In the genomic region with DNA sequence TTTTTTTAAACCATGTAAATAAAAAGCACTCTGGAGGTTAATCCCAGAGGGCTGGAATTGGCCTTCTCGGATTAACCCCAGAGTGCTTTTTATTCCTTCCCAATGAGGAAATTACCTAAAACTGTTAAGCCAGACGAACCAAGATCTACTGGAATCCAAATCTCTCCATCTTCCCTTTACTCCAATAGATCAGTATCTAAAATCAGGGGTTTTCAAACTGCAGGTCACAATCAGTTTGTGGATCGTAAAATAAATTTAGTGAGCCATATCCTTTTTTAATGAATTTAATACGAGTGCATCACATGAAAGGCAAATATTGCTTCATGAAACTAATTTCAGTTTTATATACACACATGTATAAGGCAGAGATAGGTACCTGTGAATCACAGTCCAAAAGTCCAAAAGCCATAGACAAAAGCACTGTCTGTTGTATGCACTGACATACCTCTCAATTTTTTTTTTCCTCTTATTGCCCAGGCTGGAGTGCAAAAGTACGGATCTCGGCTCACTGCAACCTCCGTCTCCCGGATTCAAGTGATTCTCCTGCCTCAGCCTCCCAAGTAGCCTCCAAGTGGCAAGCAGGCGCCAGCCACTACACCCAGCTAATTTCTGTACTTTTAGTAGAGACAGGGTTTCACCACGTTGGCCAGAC, we compare ENCODE assay signal across 1 cellular context.
TF ChIP-seq lines count a peak whose summit lies in the region.

No MANE protein-coding gene starts in this region.

TF ChIP-seq in HepG2, 621 proteins besides CTCF, POLR2A, EP300 and RAD21 (continued from another document and continues in another):
- TF ChIP-seq, protein P1, sequence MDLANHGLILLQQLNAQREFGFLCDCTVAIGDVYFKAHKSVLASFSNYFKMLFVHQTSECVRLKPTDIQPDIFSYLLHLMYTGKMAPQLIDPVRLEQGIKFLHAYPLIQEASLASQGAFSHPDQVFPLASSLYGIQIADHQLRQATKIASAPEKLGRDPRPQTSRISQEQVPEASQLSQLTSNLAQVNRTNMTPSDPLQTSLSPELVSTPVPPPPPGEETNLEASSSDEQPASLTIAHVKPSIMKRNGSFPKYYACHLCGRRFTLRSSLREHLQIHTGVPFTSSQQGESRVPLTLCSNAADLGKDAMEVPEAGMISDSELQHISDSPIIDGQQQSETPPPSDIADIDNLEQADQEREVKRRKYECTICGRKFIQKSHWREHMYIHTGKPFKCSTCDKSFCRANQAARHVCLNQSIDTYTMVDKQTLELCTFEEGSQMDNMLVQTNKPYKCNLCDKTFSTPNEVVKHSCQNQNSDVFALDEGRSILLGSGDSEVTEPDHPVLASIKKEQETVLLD (CRISPR knock-in tag; IDR thresholded peaks at IDR 0.05; ENCODE audit: low read depth), result no peak
- TF ChIP-seq ZNF674 (CRISPR knock-in tag; IDR thresholded peaks at IDR 0.05; ENCODE audit: low read depth) (no peak), MTA3 (CRISPR knock-in tag; IDR thresholded peaks at IDR 0.05) (no peak), NR2F6 (IDR thresholded peaks at IDR 0.05) (no peak), NR2F6 (CRISPR knock-in tag; IDR thresholded peaks at IDR 0.05) (peak; percentile 42; the same call in 1 of the 2 replicates), MAFK (conservative IDR thresholded peaks at IDR 0.05 in 1 of 2, IDR thresholded peaks at IDR 0.05 in 1 of 2; ENCODE audit: low read length in 2 of 2) (no peak), NFE2 (CRISPR knock-in tag; IDR thresholded peaks at IDR 0.05) (no peak), REXO4 (CRISPR knock-in tag; IDR thresholded peaks at IDR 0.05; ENCODE audit: borderline replicate concordance) (no peak), SRSF4 (IDR thresholded peaks at IDR 0.05; ENCODE audit: low read depth, low read length, poor library complexity, severe bottlenecking) (no peak), NFYB (CRISPR knock-in tag; IDR thresholded peaks at IDR 0.05) (no peak), NPAS2 (CRISPR knock-in tag; IDR thresholded peaks at IDR 0.05; ENCODE audit: borderline replicate concordance) (no peak), ZNF547 (CRISPR knock-in tag; IDR thresholded peaks at IDR 0.05) (no peak), NCOA2 (CRISPR knock-in tag; IDR thresholded peaks at IDR 0.05) (peak; percentile 34; the same call in 1 of the 2 replicates), ZBTB7B (CRISPR knock-in tag; IDR thresholded peaks at IDR 0.05) (no peak), ZNF841 (CRISPR knock-in tag; IDR thresholded peaks at IDR 0.05; ENCODE audit: borderline replicate concordance) (no peak), ZNF205 (CRISPR knock-in tag; IDR thresholded peaks at IDR 0.05) (no peak), ZNF768 (CRISPR knock-in tag; IDR thresholded peaks at IDR 0.05) (no peak), PRPF4 (IDR thresholded peaks at IDR 0.05; ENCODE audit: low read depth, low read length, poor library complexity, severe bottlenecking) (no peak), XBP1 (CRISPR knock-in tag; IDR thresholded peaks at IDR 0.05) (no peak), ZNF253 (CRISPR knock-in tag; IDR thresholded peaks at IDR 0.05; ENCODE audit: borderline replicate concordance) (no peak), AHR (CRISPR knock-in tag; IDR thresholded peaks at IDR 0.05) (no peak), ELF3 (CRISPR knock-in tag; IDR thresholded peaks at IDR 0.05) (peak; percentile 60), TP53 (CRISPR knock-in tag; conservative IDR thresholded peaks at IDR 0.05) (no peak), AGO1 (IDR thresholded peaks at IDR 0.05; ENCODE audit: low read depth, low read length, poor library complexity, severe bottlenecking) (no peak), EED (CRISPR knock-in tag; IDR thresholded peaks at IDR 0.05) (no peak), ZNF746 (CRISPR knock-in tag; IDR thresholded peaks at IDR 0.05) (no peak), GATAD1 (CRISPR knock-in tag; IDR thresholded peaks at IDR 0.05) (no peak), NFIB (CRISPR knock-in tag; IDR thresholded peaks at IDR 0.05; ENCODE audit: borderline replicate concordance) (no peak), ZNF430 (CRISPR knock-in tag; IDR thresholded peaks at IDR 0.05) (no peak), ZSCAN29 (CRISPR knock-in tag; conservative IDR thresholded peaks at IDR 0.05) (0 out of 2 replicates have a peak, but pooled peaks have one; percentile 60), TEAD3 (CRISPR knock-in tag; optimal IDR thresholded peaks at IDR 0.05; ENCODE audit: borderline replicate concordance) (peak; percentile 62), ZNF20 (CRISPR knock-in tag; IDR thresholded peaks at IDR 0.05) (no peak)
- TF ChIP-seq, protein P2, sequence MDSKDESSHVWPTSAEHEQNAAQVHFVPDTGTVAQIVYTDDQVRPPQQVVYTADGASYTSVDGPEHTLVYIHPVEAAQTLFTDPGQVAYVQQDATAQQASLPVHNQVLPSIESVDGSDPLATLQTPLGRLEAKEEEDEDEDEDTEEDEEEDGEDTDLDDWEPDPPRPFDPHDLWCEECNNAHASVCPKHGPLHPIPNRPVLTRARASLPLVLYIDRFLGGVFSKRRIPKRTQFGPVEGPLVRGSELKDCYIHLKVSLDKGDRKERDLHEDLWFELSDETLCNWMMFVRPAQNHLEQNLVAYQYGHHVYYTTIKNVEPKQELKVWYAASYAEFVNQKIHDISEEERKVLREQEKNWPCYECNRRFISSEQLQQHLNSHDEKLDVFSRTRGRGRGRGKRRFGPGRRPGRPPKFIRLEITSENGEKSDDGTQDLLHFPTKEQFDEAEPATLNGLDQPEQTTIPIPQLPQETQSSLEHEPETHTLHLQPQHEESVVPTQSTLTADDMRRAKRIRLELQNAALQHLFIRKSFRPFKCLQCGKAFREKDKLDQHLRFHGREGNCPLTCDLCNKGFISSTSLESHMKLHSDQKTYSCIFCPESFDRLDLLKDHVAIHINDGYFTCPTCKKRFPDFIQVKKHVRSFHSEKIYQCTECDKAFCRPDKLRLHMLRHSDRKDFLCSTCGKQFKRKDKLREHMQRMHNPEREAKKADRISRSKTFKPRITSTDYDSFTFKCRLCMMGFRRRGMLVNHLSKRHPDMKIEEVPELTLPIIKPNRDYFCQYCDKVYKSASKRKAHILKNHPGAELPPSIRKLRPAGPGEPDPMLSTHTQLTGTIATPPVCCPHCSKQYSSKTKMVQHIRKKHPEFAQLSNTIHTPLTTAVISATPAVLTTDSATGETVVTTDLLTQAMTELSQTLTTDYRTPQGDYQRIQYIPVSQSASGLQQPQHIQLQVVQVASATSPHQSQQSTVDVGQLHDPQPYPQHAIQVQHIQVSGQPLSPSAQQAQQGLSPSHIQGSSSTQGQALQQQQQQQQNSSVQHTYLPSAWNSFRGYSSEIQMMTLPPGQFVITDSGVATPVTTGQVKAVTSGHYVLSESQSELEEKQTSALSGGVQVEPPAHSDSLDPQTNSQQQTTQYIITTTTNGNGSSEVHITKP (CRISPR knock-in tag; IDR thresholded peaks at IDR 0.05; ENCODE audit: low read depth), result no peak
- TF ChIP-seq, protein P3, sequence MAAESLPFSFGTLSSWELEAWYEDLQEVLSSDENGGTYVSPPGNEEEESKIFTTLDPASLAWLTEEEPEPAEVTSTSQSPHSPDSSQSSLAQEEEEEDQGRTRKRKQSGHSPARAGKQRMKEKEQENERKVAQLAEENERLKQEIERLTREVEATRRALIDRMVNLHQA (CRISPR knock-in tag; IDR thresholded peaks at IDR 0.05), result no peak
- TF ChIP-seq, protein P4, sequence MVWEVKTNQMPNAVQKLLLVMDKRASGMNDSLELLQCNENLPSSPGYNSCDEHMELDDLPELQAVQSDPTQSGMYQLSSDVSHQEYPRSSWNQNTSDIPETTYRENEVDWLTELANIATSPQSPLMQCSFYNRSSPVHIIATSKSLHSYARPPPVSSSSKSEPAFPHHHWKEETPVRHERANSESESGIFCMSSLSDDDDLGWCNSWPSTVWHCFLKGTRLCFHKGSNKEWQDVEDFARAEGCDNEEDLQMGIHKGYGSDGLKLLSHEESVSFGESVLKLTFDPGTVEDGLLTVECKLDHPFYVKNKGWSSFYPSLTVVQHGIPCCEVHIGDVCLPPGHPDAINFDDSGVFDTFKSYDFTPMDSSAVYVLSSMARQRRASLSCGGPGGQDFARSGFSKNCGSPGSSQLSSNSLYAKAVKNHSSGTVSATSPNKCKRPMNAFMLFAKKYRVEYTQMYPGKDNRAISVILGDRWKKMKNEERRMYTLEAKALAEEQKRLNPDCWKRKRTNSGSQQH (CRISPR knock-in tag; IDR thresholded peaks at IDR 0.05; ENCODE audit: low read depth), result no peak
- TF ChIP-seq, protein P5, sequence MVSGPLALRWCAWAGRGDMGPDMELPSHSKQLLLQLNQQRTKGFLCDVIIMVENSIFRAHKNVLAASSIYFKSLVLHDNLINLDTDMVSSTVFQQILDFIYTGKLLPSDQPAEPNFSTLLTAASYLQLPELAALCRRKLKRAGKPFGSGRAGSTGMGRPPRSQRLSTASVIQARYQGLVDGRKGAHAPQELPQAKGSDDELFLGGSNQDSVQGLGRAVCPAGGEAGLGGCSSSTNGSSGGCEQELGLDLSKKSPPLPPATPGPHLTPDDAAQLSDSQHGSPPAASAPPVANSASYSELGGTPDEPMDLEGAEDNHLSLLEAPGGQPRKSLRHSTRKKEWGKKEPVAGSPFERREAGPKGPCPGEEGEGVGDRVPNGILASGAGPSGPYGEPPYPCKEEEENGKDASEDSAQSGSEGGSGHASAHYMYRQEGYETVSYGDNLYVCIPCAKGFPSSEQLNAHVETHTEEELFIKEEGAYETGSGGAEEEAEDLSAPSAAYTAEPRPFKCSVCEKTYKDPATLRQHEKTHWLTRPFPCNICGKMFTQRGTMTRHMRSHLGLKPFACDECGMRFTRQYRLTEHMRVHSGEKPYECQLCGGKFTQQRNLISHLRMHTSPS (CRISPR knock-in tag; IDR thresholded peaks at IDR 0.05; ENCODE audit: low read depth), result no peak
- TF ChIP-seq, protein P6, sequence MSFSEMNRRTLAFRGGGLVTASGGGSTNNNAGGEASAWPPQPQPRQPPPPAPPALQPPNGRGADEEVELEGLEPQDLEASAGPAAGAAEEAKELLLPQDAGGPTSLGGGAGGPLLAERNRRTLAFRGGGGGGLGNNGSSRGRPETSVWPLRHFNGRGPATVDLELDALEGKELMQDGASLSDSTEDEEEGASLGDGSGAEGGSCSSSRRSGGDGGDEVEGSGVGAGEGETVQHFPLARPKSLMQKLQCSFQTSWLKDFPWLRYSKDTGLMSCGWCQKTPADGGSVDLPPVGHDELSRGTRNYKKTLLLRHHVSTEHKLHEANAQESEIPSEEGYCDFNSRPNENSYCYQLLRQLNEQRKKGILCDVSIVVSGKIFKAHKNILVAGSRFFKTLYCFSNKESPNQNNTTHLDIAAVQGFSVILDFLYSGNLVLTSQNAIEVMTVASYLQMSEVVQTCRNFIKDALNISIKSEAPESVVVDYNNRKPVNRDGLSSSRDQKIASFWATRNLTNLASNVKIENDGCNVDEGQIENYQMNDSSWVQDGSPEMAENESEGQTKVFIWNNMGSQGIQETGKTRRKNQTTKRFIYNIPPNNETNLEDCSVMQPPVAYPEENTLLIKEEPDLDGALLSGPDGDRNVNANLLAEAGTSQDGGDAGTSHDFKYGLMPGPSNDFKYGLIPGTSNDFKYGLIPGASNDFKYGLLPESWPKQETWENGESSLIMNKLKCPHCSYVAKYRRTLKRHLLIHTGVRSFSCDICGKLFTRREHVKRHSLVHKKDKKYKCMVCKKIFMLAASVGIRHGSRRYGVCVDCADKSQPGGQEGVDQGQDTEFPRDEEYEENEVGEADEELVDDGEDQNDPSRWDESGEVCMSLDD (CRISPR knock-in tag; IDR thresholded peaks at IDR 0.05; ENCODE audit: borderline replicate concordance), result no peak
- TF ChIP-seq, protein P7, sequence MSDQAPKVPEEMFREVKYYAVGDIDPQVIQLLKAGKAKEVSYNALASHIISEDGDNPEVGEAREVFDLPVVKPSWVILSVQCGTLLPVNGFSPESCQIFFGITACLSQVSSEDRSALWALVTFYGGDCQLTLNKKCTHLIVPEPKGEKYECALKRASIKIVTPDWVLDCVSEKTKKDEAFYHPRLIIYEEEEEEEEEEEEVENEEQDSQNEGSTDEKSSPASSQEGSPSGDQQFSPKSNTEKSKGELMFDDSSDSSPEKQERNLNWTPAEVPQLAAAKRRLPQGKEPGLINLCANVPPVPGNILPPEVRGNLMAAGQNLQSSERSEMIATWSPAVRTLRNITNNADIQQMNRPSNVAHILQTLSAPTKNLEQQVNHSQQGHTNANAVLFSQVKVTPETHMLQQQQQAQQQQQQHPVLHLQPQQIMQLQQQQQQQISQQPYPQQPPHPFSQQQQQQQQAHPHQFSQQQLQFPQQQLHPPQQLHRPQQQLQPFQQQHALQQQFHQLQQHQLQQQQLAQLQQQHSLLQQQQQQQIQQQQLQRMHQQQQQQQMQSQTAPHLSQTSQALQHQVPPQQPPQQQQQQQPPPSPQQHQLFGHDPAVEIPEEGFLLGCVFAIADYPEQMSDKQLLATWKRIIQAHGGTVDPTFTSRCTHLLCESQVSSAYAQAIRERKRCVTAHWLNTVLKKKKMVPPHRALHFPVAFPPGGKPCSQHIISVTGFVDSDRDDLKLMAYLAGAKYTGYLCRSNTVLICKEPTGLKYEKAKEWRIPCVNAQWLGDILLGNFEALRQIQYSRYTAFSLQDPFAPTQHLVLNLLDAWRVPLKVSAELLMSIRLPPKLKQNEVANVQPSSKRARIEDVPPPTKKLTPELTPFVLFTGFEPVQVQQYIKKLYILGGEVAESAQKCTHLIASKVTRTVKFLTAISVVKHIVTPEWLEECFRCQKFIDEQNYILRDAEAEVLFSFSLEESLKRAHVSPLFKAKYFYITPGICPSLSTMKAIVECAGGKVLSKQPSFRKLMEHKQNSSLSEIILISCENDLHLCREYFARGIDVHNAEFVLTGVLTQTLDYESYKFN (CRISPR knock-in tag; conservative IDR thresholded peaks at IDR 0.05), result peak; percentile 49
- TF ChIP-seq, protein P8, sequence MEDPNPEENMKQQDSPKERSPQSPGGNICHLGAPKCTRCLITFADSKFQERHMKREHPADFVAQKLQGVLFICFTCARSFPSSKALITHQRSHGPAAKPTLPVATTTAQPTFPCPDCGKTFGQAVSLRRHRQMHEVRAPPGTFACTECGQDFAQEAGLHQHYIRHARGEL (CRISPR knock-in tag; IDR thresholded peaks at IDR 0.05), result no peak
- TF ChIP-seq, protein P9, sequence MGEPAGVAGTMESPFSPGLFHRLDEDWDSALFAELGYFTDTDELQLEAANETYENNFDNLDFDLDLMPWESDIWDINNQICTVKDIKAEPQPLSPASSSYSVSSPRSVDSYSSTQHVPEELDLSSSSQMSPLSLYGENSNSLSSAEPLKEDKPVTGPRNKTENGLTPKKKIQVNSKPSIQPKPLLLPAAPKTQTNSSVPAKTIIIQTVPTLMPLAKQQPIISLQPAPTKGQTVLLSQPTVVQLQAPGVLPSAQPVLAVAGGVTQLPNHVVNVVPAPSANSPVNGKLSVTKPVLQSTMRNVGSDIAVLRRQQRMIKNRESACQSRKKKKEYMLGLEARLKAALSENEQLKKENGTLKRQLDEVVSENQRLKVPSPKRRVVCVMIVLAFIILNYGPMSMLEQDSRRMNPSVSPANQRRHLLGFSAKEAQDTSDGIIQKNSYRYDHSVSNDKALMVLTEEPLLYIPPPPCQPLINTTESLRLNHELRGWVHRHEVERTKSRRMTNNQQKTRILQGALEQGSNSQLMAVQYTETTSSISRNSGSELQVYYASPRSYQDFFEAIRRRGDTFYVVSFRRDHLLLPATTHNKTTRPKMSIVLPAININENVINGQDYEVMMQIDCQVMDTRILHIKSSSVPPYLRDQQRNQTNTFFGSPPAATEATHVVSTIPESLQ (CRISPR knock-in tag; conservative IDR thresholded peaks at IDR 0.05), result no peak
- TF ChIP-seq, protein P10, sequence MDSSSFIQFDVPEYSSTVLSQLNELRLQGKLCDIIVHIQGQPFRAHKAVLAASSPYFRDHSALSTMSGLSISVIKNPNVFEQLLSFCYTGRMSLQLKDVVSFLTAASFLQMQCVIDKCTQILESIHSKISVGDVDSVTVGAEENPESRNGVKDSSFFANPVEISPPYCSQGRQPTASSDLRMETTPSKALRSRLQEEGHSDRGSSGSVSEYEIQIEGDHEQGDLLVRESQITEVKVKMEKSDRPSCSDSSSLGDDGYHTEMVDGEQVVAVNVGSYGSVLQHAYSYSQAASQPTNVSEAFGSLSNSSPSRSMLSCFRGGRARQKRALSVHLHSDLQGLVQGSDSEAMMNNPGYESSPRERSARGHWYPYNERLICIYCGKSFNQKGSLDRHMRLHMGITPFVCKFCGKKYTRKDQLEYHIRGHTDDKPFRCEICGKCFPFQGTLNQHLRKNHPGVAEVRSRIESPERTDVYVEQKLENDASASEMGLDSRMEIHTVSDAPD (CRISPR knock-in tag; IDR thresholded peaks at IDR 0.05), result no peak
